In the genomic region with DNA sequence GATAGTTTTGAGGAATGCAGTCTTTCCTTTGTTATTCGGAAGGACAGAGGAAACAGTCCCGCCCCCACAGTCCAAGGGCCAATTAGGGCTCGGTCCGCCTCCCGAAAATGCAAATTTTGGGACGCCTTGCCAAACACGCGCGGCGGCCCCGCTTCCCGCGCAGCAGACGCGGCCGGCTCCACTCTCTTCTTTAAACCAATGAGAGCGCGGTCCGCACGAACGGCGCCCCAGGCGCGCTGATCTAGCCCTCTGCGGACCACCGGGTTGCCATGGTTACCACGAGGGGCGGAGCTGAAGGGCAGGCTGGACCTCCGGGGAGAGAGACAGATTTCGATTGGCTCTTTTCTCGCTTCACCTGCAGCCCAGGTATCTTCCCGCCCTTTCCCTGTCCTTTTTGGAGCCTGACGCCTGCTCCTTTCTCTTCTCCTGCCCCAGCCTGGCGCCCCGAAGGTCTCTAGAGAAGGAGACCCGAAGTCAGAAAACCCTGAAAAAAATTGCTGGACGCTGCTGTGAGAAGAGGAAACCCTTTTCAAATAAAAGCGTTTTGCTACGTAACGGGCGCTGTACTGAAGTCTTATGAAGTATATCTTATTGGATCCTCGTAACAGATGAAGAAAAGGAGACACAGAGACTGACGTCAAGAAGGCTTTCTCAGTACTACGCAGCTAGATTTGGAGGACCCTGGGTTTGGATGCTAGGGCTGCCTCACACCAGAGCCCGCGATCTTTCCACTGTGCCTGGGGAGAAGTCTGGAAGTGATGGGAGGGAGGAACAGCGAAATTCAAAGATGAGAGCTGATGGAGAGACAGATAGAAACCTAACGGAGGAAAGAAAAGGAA, we compare ENCODE assay signal across 8 cellular contexts. TPM values are rescaled to one million over a fixed set of nuclear protein-coding genes. Genes with fewer than 3 reads are reported as not detected.
DNase-seq lines count a peak whose midpoint lies in the region; ATAC-seq and FAIRE-seq lines count a peak whose summit lies in the region.

No MANE protein-coding gene starts in this region.

- H3K27me3 Mint-ChIP-seq in activated naive CD8-positive, alpha-beta T cell treated with anti-CD3 and anti-CD28 coated beads, Interleukin-2, amount 10 ng/mL, durations not matched to agents 7 days and 5 days: peaks cover 80% of the 10 kb centered on the region

- H3K4me3 ChIP-seq in right cardiac atrium (ENCODE audit: low read length): peak overlapping the region; percentile 4
- peak overlapping the region in 1 of 2 donors; percentile 26 for H3K4me3 ChIP-seq in small intestine (ENCODE audit: low read depth in 1 of 2, low read length in 2 of 2)

- no peaks in the 10 kb centered on the region for H3K9me3 Mint-ChIP-seq in activated naive CD8-positive, alpha-beta T cell treated with anti-CD3 and anti-CD28 coated beads, Interleukin-2, amount 10 ng/mL, durations not matched to agents 7 days and 5 days

- H3K27me3 ChIP-seq in right cardiac atrium (ENCODE audit: control insufficient read depth, insufficient read depth) (no peaks in the 10 kb centered on the region), small intestine (ENCODE audit: control insufficient read depth in 2 of 2, insufficient read depth in 2 of 2, low read length in 2 of 2) (peaks cover 20 to 46% of the 10 kb centered on the region in 2 donors)

- intact Hi-C loops in right cardiac atrium (cut with DNase I): loop anchor here in 1 of 4 donors (10.0 kb wide), 1 partner anchor 196 kb away; no protein-coding TSS in a partner anchor

- peaks cover 34% of the 10 kb centered on the region for H3K4me1 Mint-ChIP-seq in activated naive CD8-positive, alpha-beta T cell treated with anti-CD3 and anti-CD28 coated beads, Interleukin-2, amount 10 ng/mL, durations not matched to agents 7 days and 5 days

- no peaks in the 10 kb centered on the region for H3K36me3 ChIP-seq in small intestine (ENCODE audit: control insufficient read depth in 2 of 2, insufficient read depth in 2 of 2, low read length in 2 of 2)

- no peak overlapping the region for H3K27ac Mint-ChIP-seq in activated naive CD8-positive, alpha-beta T cell treated with anti-CD3 and anti-CD28 coated beads, Interleukin-2, amount 10 ng/mL, durations not matched to agents 7 days and 5 days

- WGBS in right cardiac atrium: 8% methylated on average over 48 of the region's 48 CpGs
- 10% methylated on average over 47 to 48 of the region's 48 CpGs for WGBS in small intestine, 3 donors

- peak; percentile 38 for DNase-seq in SIG-M5 treated with dmso at 0.1 percent for 504 hours (lab: John Stamatoyannopoulos, UW; ENCODE audit: unreplicated experiment)
- DNase-seq in SIG-M5 (lab: John Stamatoyannopoulos, UW): no peak
- peak; percentile 26 for DNase-seq in NCI-H460 (ENCODE audit: extremely low read depth, low read depth)
- DNase-seq in activated naive CD8-positive, alpha-beta T cell treated with anti-CD3 and anti-CD28 coated beads, Interleukin-2, amount 10 ng/mL, durations not matched to agents 7 days and 5 days: no peak
- DNase-seq in right cardiac atrium: peak; percentile 80 to 93 (median 90)
- peak; percentile 27 for DNase-seq in small intestine

- POLR2A ChIA-PET in activated naive CD8-positive, alpha-beta T cell treated with anti-CD3 and anti-CD28 coated beads, Interleukin-2, amount 10 ng/mL, durations not matched to agents 7 days and 5 days (lab: Charles Lee): interaction anchor here (0.6 kb wide), 2 partner anchors 11 to 75 kb away, joined by 3 to 4 read pairs; a partner anchor contains a TSS

- no peaks in the 10 kb centered on the region for H3K36me3 Mint-ChIP-seq in activated naive CD8-positive, alpha-beta T cell treated with anti-CD3 and anti-CD28 coated beads, Interleukin-2, amount 10 ng/mL, durations not matched to agents 7 days and 5 days

- no peak for FAIRE-seq in small intestine (lab: Jason Lieb, UNC)

- H3K27ac ChIP-seq in right cardiac atrium (ENCODE audit: low read length) (no peak overlapping the region), small intestine (ENCODE audit: low read depth in 1 of 2, low read length in 1 of 2) (no peak overlapping the region)

- no peaks in the 10 kb centered on the region for H3K9me3 ChIP-seq in right cardiac atrium (ENCODE audit: control insufficient read depth, low read length)
- H3K9me3 ChIP-seq in small intestine (ENCODE audit: control insufficient read depth, low read depth): no peaks in the 10 kb centered on the region

- H3K4me1 ChIP-seq in right cardiac atrium (ENCODE audit: control insufficient read depth, insufficient read depth, low read length): no peaks in the 10 kb centered on the region
- H3K4me1 ChIP-seq in small intestine (ENCODE audit: control insufficient read depth in 2 of 2, insufficient read depth in 1 of 2, low read depth in 1 of 2, low read length in 1 of 2): peaks cover 0 to 2% of the 10 kb centered on the region in 2 donors

- ATAC-seq in activated naive CD8-positive, alpha-beta T cell treated with anti-CD3 and anti-CD28 coated beads, Interleukin-2, amount 10 ng/mL, durations not matched to agents 7 days and 5 days (ENCODE audit: low read depth): no peak
- ATAC-seq in right cardiac atrium (peak; percentile 70 to 87), GM19455 (IDR thresholded peaks at IDR 0.05; ENCODE audit: unreplicated experiment) (no peak), HG02642 (IDR thresholded peaks at IDR 0.05; ENCODE audit: poor library complexity, unreplicated experiment) (no peak)

- peak overlapping the region; percentile 59 for H3K4me3 Mint-ChIP-seq in activated naive CD8-positive, alpha-beta T cell treated with anti-CD3 and anti-CD28 coated beads, Interleukin-2, amount 10 ng/mL, durations not matched to agents 7 days and 5 days

RNA-seq across cellular contexts. Expression of a gene that starts 2.0 kb away (rescaled TPM):
- total RNA-seq in NCI-H460 (2014; rRNA removed; shearing (Covaris generic)): not detected in 2 replicates
- not detected in 2 replicates for polyA plus RNA-seq in NCI-H460 (2014; cell fraction: nucleus; rRNA removed)
- total RNA-seq in activated naive CD8-positive, alpha-beta T cell treated with anti-CD3 and anti-CD28 coated beads, Interleukin-2, amount 10 ng/mL, durations not matched to agents 7 days and 5 days: not detected
- not detected for total RNA-seq in right cardiac atrium
- polyA plus RNA-seq in right cardiac atrium (not detected), small intestine (not detected)

RNA-seq across cellular contexts. Expression of a gene that starts 3.9 kb away (rescaled TPM):
- total RNA-seq in NCI-H460 (2014; rRNA removed; shearing (Covaris generic)): not detected in 2 replicates
- not detected in 2 replicates for polyA plus RNA-seq in NCI-H460 (2014; cell fraction: nucleus; rRNA removed)
- total RNA-seq in activated naive CD8-positive, alpha-beta T cell treated with anti-CD3 and anti-CD28 coated beads, Interleukin-2, amount 10 ng/mL, durations not matched to agents 7 days and 5 days: not detected
- total RNA-seq in right cardiac atrium: not detected
- polyA plus RNA-seq in right cardiac atrium: not detected
- polyA plus RNA-seq in small intestine: not detected

RNA-seq across cellular contexts. Expression of a gene that starts 20.1 kb away (rescaled TPM):
- total RNA-seq in NCI-H460 (2014; rRNA removed; shearing (Covaris generic)): 0.17 TPM in 1 of 2 replicates, not detected in the other
- polyA plus RNA-seq in NCI-H460 (2014; cell fraction: nucleus; rRNA removed): not detected in 2 replicates
- total RNA-seq in activated naive CD8-positive, alpha-beta T cell treated with anti-CD3 and anti-CD28 coated beads, Interleukin-2, amount 10 ng/mL, durations not matched to agents 7 days and 5 days: under 1 TPM; 0.14 to 0.25 TPM
- total RNA-seq in right cardiac atrium: 1 to 10 TPM in 2 of 4 donors, under 1 TPM in 2; 0.48 to 1.2 (median 0.93) TPM
- 1.1 TPM for polyA plus RNA-seq in right cardiac atrium
- 1 to 10 TPM in 1 of 3 donors, under 1 TPM in 2; 0.22 to 1.1 (median 0.27) TPM for polyA plus RNA-seq in small intestine

RNA-seq across cellular contexts. Expression of a gene that starts 30.4 kb away (rescaled TPM):
- total RNA-seq in NCI-H460 (2014; rRNA removed; shearing (Covaris generic)): 48.5 and 69.4 TPM in 2 replicates
- polyA plus RNA-seq in NCI-H460 (2014; cell fraction: nucleus; rRNA removed): 126 and 156 TPM in 2 replicates
- 100 to 1,000 TPM; 143 to 148 TPM for total RNA-seq in activated naive CD8-positive, alpha-beta T cell treated with anti-CD3 and anti-CD28 coated beads, Interleukin-2, amount 10 ng/mL, durations not matched to agents 7 days and 5 days
- 10 to 100 TPM; 35.2 to 43.8 (median 38.2) TPM for total RNA-seq in right cardiac atrium
- polyA plus RNA-seq in right cardiac atrium: 34.9 TPM
- polyA plus RNA-seq in small intestine: 100 to 1,000 TPM in 1 of 3 donors, 10 to 100 TPM in 2; 87.7 to 115 (median 91.6) TPM

RNA-seq across cellular contexts. Expression of a gene that starts 31.8 kb away (rescaled TPM):
- total RNA-seq in NCI-H460 (2014; rRNA removed; shearing (Covaris generic)): 24.7 and 32.4 TPM in 2 replicates
- 94.7 and 144 TPM in 2 replicates for polyA plus RNA-seq in NCI-H460 (2014; cell fraction: nucleus; rRNA removed)
- total RNA-seq in activated naive CD8-positive, alpha-beta T cell treated with anti-CD3 and anti-CD28 coated beads, Interleukin-2, amount 10 ng/mL, durations not matched to agents 7 days and 5 days: 10 to 100 TPM; 41.8 to 42.9 TPM
- total RNA-seq in right cardiac atrium: 10 to 100 TPM; 11.1 to 17.7 (median 11.9) TPM
- 9.3 TPM for polyA plus RNA-seq in right cardiac atrium
- polyA plus RNA-seq in small intestine: 100 to 1,000 TPM in 2 of 3 donors, 10 to 100 TPM in 1; 59.4 to 130 (median 108) TPM

Comparison
In these comparisons a context has a peak if more than half of its experiments do, and no peak if none do; other contexts are left out.
1. DNase-seq: peak in SIG-M5 treated with dmso at 0.1 percent for 504 hours (single experiment), NCI-H460 (single experiment), right cardiac atrium (3 of 3) and small intestine (single experiment); none in SIG-M5 (single experiment) and activated naive CD8-positive, alpha-beta T cell treated with anti-CD3 and anti-CD28 coated beads, Interleukin-2, amount 10 ng/mL, durations not matched to agents 7 days and 5 days (single experiment).
2. ATAC-seq: peak in right cardiac atrium (2 of 2); none in activated naive CD8-positive, alpha-beta T cell treated with anti-CD3 and anti-CD28 coated beads, Interleukin-2, amount 10 ng/mL, durations not matched to agents 7 days and 5 days (single experiment), GM19455 (single experiment) and HG02642 (single experiment).